8 cellular contexts compared by ENCODE assay signal in genomic region chr13:97109841-97110492, GRCh38.
DNase-seq lines count a peak whose midpoint lies in the region; ATAC-seq and TF ChIP-seq lines count a peak whose summit lies in the region.

No MANE protein-coding gene starts in this region.

- H3K79me2 ChIP-seq in fibroblast of lung (ENCODE audit: control insufficient read depth, insufficient read depth, low read length): no peaks in the 10 kb centered on the region

- no peak overlapping the region for H2AFZ ChIP-seq in fibroblast of lung (ENCODE audit: low read length)

- TF ChIP-seq POLR2A in Peyer's patch (IDR thresholded peaks at IDR 0.05): no peak

- DNase-seq in DMS53 (lab: John Stamatoyannopoulos, UW) (peak; percentile 79), KBM-7 (peak; percentile 84), Peyer's patch (peak; percentile 57 to 95 (median 93)), activated T-helper 1 cell treated with Interleukin-2 at 50 U/mL for 16 hours (ENCODE audit: low read depth) (peak; percentile 67), fibroblast of lung (ENCODE audit: low read depth in 2 of 2) (peak; percentile 79 to 90)
- DNase-seq in natural killer cell treated with Interleukin-12 subunit alpha and Interleukin-12 subunit beta and Interleukin-15 and Interleukin-18, amount 100 ng/mL, for 72 hours (ENCODE audit: low spot score): peak; percentile 80
- DNase-seq in stimulated activated naive CD4-positive, alpha-beta T cell (lab: John Stamatoyannopoulos, UW): peak; percentile 52 to 82 (median 64)

- peaks cover 12 to 18% of the 10 kb centered on the region in 2 donors for H3K27me3 Mint-ChIP-seq in natural killer cell treated with Interleukin-12 subunit alpha and Interleukin-12 subunit beta and Interleukin-15 and Interleukin-18, amount 100 ng/mL, for 72 hours

- peaks cover 3 to 12% of the 10 kb centered on the region in 2 donors for H3K4me1 Mint-ChIP-seq in natural killer cell treated with Interleukin-12 subunit alpha and Interleukin-12 subunit beta and Interleukin-15 and Interleukin-18, amount 100 ng/mL, for 72 hours (ENCODE audit: low read depth in 2 of 2)

- H3K9ac ChIP-seq in fibroblast of lung (ENCODE audit: insufficient read depth, low read length): no peak overlapping the region

- peak; percentile 70 to 98 (median 96) for TF ChIP-seq CTCF in Peyer's patch (IDR thresholded peaks at IDR 0.05)
- peak; percentile 78 to 81 for TF ChIP-seq CTCF in fibroblast of lung (conservative IDR thresholded peaks at IDR 0.05 in 1 of 2, IDR thresholded peaks at IDR 0.05 in 1 of 2; ENCODE audit: low read depth in 1 of 2, low read length in 2 of 2)

- H3K27ac Mint-ChIP-seq in natural killer cell treated with Interleukin-12 subunit alpha and Interleukin-12 subunit beta and Interleukin-15 and Interleukin-18, amount 100 ng/mL, for 72 hours: no peak overlapping the region

- no peak overlapping the region for H3K4me3 Mint-ChIP-seq in natural killer cell treated with Interleukin-12 subunit alpha and Interleukin-12 subunit beta and Interleukin-15 and Interleukin-18, amount 100 ng/mL, for 72 hours

- H3K36me3 Mint-ChIP-seq in natural killer cell treated with Interleukin-12 subunit alpha and Interleukin-12 subunit beta and Interleukin-15 and Interleukin-18, amount 100 ng/mL, for 72 hours: no peaks in the 10 kb centered on the region

- in situ Hi-C loops in KBM-7 (cut with MboI; ENCODE audit: low pct_unique_long_range_greater_than_20kb, low sequenced_read_pairs): loop anchor here (25.0 kb wide), 1 partner anchor 227 kb away; no protein-coding TSS in a partner anchor

- H3K27ac ChIP-seq in Peyer's patch (peak overlapping the region in 2 of 4 donors; percentile 32), fibroblast of lung (ENCODE audit: insufficient read depth, low read length) (no peak overlapping the region)

- peak; percentile 99 for ATAC-seq in GM21723 (IDR thresholded peaks at IDR 0.05; ENCODE audit: unreplicated experiment)
- peak; percentile 91 to 93 for ATAC-seq in natural killer cell treated with Interleukin-12 subunit alpha and Interleukin-12 subunit beta and Interleukin-15 and Interleukin-18, amount 100 ng/mL, for 72 hours

- H3K9me3 ChIP-seq in Peyer's patch (no peaks in the 10 kb centered on the region), fibroblast of lung (ENCODE audit: control insufficient read depth, insufficient read depth, low read depth, low read length) (no peaks in the 10 kb centered on the region)

- H4K20me1 ChIP-seq in fibroblast of lung (ENCODE audit: control insufficient read depth, extremely low read depth, insufficient read depth, low read length): no peaks in the 10 kb centered on the region

- H3K4me3 ChIP-seq in Peyer's patch (peak overlapping the region in 2 of 4 donors; percentile 15 to 22), fibroblast of lung (replicated peaks in 1 of 4; ENCODE audit: control extremely low read depth in 1 of 4, insufficient read depth in 1 of 4, low read depth in 3 of 4, low read length in 4 of 4) (peak overlapping the region in 1 of 4 experiments; percentile 1)

- H3K27me3 ChIP-seq in Peyer's patch (no peaks in the 10 kb centered on the region), fibroblast of lung (ENCODE audit: control insufficient read depth, insufficient read depth, low read length) (no peaks in the 10 kb centered on the region)

- H3K4me2 ChIP-seq in fibroblast of lung (ENCODE audit: extremely low read depth, insufficient read depth, low read length): no peak overlapping the region

- H3K9me3 Mint-ChIP-seq in natural killer cell treated with Interleukin-12 subunit alpha and Interleukin-12 subunit beta and Interleukin-15 and Interleukin-18, amount 100 ng/mL, for 72 hours: no peaks in the 10 kb centered on the region

- H3K4me1 ChIP-seq in Peyer's patch (peaks cover 0 to 20% (median 0%) of the 10 kb centered on the region in 4 donors), fibroblast of lung (ENCODE audit: control insufficient read depth, extremely low read depth, insufficient read depth, low read length) (peaks cover 4% of the 10 kb centered on the region)

- H3K36me3 ChIP-seq in Peyer's patch: no peaks in the 10 kb centered on the region
- no peaks in the 10 kb centered on the region for H3K36me3 ChIP-seq in fibroblast of lung (ENCODE audit: control insufficient read depth, insufficient read depth, low read length)
